ENCODE assay signal across 18 cellular contexts in genomic region chr11:72609451-72609850, GRCh38.
"Had no signal": no experiment of that assay in that cellular context is flagged by ENCODE, and none has a peak within 500 bp of the region (broad histone marks: within the 10 kb centered on the region; RNA-seq: fewer than 3 reads in every experiment).

No MANE protein-coding gene starts in this region.

- ATAC-seq: gastrocnemius medialis had no signal

- H3K36me3 Mint-ChIP-seq: brain had no signal

- H3K9me3 ChIP-seq: gastrocnemius medialis, tibial artery had no signal

- H3K27ac ChIP-seq: coronary artery, gastrocnemius medialis, tibial artery had no signal

- DNase-seq: activated naive CD4-positive, alpha-beta T cell treated with Interleukin-2 at 50 U/mL for 16 hours; activated T-cell treated with anti-CD3 and anti-CD28 coated beads, Interleukin-2, amount 50 U/mL, for 1 hour; gastrocnemius medialis; head of caudate nucleus; nucleus accumbens; retina; stimulated activated CD4-positive, alpha-beta T cell treated with anti-CD3 and anti-CD28 coated beads, Interleukin-1b, Interleukin-23, amount 100 ng/mL, for 48 hours; stimulated activated CD8-positive, alpha-beta memory T cell treated with anti-CD3 and anti-CD28 coated beads, Interleukin-4, amount 100 ng/mL, for 48 hours; stimulated activated naive CD4-positive, alpha-beta T cell; tibial artery had no signal

- H3K9me3 Mint-ChIP-seq: activated CD4-positive, alpha-beta T cell treated with anti-CD3 and anti-CD28 coated beads, Interleukin-2, amount 10 ng/mL, durations not matched to agents 24 days and 14 days; activated CD8-positive, alpha-beta T cell treated with anti-CD3 and anti-CD28 coated beads for 36 hours; activated T-helper 2 cell treated with anti-CD3 and anti-CD28 coated beads, Interferon-gamma antibody, Interleukin-2, Interleukin-4, amounts not matched to agents 10 μg/mL and 5 μg/mL and 100 μg/mL, durations not matched to agents 14 hours and 24 hours and 36 hours; brain; central memory CD8-positive, alpha-beta T cell; nephron had no signal

- H3K27ac Mint-ChIP-seq: activated CD4-positive, alpha-beta T cell treated with anti-CD3 and anti-CD28 coated beads, Interleukin-2, amount 10 ng/mL, durations not matched to agents 24 days and 14 days; activated CD8-positive, alpha-beta T cell treated with anti-CD3 and anti-CD28 coated beads for 36 hours; activated T-helper 2 cell treated with anti-CD3 and anti-CD28 coated beads, Interferon-gamma antibody, Interleukin-2, Interleukin-4, amounts not matched to agents 10 μg/mL and 5 μg/mL and 100 μg/mL, durations not matched to agents 14 hours and 24 hours and 36 hours; nephron had no signal

- H3K4me3 Mint-ChIP-seq: activated CD4-positive, alpha-beta T cell treated with anti-CD3 and anti-CD28 coated beads, Interleukin-2, amount 10 ng/mL, durations not matched to agents 24 days and 14 days; activated CD8-positive, alpha-beta T cell treated with anti-CD3 and anti-CD28 coated beads for 36 hours; brain; central memory CD8-positive, alpha-beta T cell; nephron had no signal

- H3K4me3 ChIP-seq: coronary artery, gastrocnemius medialis, lung, tibial artery had no signal

- H3K27me3 ChIP-seq: gastrocnemius medialis had no signal

- H3K36me3 ChIP-seq: gastrocnemius medialis, tibial artery had no signal
